Comparison of ENCODE assay signal across 9 cellular contexts in the genomic region with DNA sequence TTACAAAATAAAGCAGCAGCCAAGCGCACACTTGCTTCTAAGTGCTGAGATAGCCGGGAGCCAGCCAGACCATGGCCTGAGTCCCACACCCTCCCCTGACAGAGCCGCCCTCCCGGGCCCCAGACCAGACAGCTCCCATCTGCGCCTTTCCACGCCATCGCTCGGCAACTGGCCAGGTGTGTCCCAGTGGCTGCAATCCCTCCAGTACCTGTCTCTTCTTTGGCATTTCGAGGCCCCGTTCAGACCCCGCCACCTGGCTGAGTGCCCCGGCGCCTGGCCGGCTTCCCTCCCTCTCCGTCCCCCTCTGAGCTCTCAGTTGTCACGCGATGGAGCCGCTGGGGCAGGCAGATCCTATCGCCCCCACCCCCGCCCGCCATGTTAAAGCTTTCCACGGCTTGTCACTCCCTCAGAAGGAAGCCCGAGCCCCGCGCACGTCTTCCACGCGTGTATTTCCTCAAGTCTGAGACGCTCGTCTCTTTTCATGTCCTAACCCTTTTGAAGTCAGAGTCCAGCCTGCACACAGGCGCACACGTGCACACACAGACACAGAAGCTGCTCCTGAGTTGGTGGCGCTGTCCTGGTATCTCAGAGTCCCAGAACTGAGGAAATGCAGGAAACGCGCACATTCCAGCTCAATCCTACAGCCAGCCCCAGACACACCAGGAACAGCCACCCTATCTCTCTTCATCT. TPM values are rescaled to one million over a fixed set of nuclear protein-coding genes. Genes with fewer than 3 reads are reported as not detected.
DNase-seq lines count a peak whose midpoint lies in the region; ATAC-seq and TF ChIP-seq lines count a peak whose summit lies in the region.
"Had no signal": no experiment of that assay in that cellular context is flagged by ENCODE, and none has a peak within 500 bp of the region (broad histone marks: within the 10 kb centered on the region; RNA-seq: fewer than 3 reads in every experiment).

No MANE protein-coding gene starts in this region.

- no peak overlapping the region for H3K4me3 ChIP-seq in duodenal mucosa (ENCODE audit: low read depth in 1 of 2, low read length in 2 of 2)

- H3K9me3 Mint-ChIP-seq in activated naive CD4-positive, alpha-beta T cell treated with anti-CD3 and anti-CD28 coated beads, Interleukin-2, amount 50 U/mL, for 72 hours = no peaks in the 10 kb centered on the region
- no peaks in the 10 kb centered on the region for H3K9me3 Mint-ChIP-seq in type B pancreatic cell
- H3K9me3 Mint-ChIP-seq in activated CD8-positive, alpha-beta memory T cell treated with anti-CD3 and anti-CD28 coated beads, Interleukin-2, amount 10 ng/mL, durations not matched to agents 7 days and 5 days (ENCODE audit: low read depth) = no peaks in the 10 kb centered on the region

- peak overlapping the region; percentile 76 for H3K4me3 Mint-ChIP-seq in type B pancreatic cell
- no peak overlapping the region for H3K4me3 Mint-ChIP-seq in activated CD8-positive, alpha-beta memory T cell treated with anti-CD3 and anti-CD28 coated beads, Interleukin-2, amount 10 ng/mL, durations not matched to agents 7 days and 5 days

- H3K27me3 Mint-ChIP-seq in type B pancreatic cell = no peaks in the 10 kb centered on the region
- no peaks in the 10 kb centered on the region for H3K27me3 Mint-ChIP-seq in activated CD8-positive, alpha-beta memory T cell treated with anti-CD3 and anti-CD28 coated beads, Interleukin-2, amount 10 ng/mL, durations not matched to agents 7 days and 5 days

- H3K4me1 Mint-ChIP-seq in type B pancreatic cell (ENCODE audit: unreplicated experiment) = peaks cover 51% of the 10 kb centered on the region
- peaks cover 6% of the 10 kb centered on the region for H3K4me1 Mint-ChIP-seq in activated CD8-positive, alpha-beta memory T cell treated with anti-CD3 and anti-CD28 coated beads, Interleukin-2, amount 10 ng/mL, durations not matched to agents 7 days and 5 days

- H3K9ac ChIP-seq in duodenal mucosa (ENCODE audit: low read depth in 1 of 2, low read length in 2 of 2) = no peak overlapping the region

- peaks cover 15 to 33% of the 10 kb centered on the region in 2 donors for H3K36me3 ChIP-seq in duodenal mucosa (ENCODE audit: control insufficient read depth in 1 of 2, insufficient read depth in 2 of 2, low read length in 2 of 2)

- ATAC-seq in activated naive CD4-positive, alpha-beta T cell treated with anti-CD3 and anti-CD28 coated beads, Interleukin-2, amount 50 U/mL, for 72 hours = no peak
- ATAC-seq in activated CD8-positive, alpha-beta memory T cell treated with anti-CD3 and anti-CD28 coated beads, Interleukin-2, amount 10 ng/mL, durations not matched to agents 7 days and 5 days = no peak
- no peak for ATAC-seq in HG02938 (IDR thresholded peaks at IDR 0.05; ENCODE audit: unreplicated experiment)

- no peaks in the 10 kb centered on the region for H3K36me3 Mint-ChIP-seq in activated naive CD4-positive, alpha-beta T cell treated with anti-CD3 and anti-CD28 coated beads, Interleukin-2, amount 50 U/mL, for 72 hours
- H3K36me3 Mint-ChIP-seq in type B pancreatic cell = peaks cover 16% of the 10 kb centered on the region
- H3K36me3 Mint-ChIP-seq in activated CD8-positive, alpha-beta memory T cell treated with anti-CD3 and anti-CD28 coated beads, Interleukin-2, amount 10 ng/mL, durations not matched to agents 7 days and 5 days = peaks cover 8% of the 10 kb centered on the region

- no peaks in the 10 kb centered on the region for H3K27me3 ChIP-seq in duodenal mucosa (ENCODE audit: control insufficient read depth in 1 of 2, insufficient read depth in 2 of 2, low read length in 2 of 2)

- no peaks in the 10 kb centered on the region for H3K9me3 ChIP-seq in duodenal mucosa (ENCODE audit: control insufficient read depth in 1 of 2, low read length in 2 of 2)

- H3K27ac ChIP-seq in duodenal mucosa (ENCODE audit: low read depth, low read length) = peak overlapping the region; percentile 65

- CTCF ChIA-PET in activated CD8-positive, alpha-beta memory T cell treated with anti-CD3 and anti-CD28 coated beads, Interleukin-2, amount 10 ng/mL, durations not matched to agents 7 days and 5 days (lab: Charles Lee) = interaction anchor here (1.0 kb wide), 1 partner anchor 10 kb away, joined by 4 read pairs; no protein-coding TSS in a partner anchor

- peak overlapping the region; percentile 2 to 65 for H3K27ac Mint-ChIP-seq in activated naive CD4-positive, alpha-beta T cell treated with anti-CD3 and anti-CD28 coated beads, Interleukin-2, amount 50 U/mL, for 72 hours
- H3K27ac Mint-ChIP-seq in type B pancreatic cell = peak overlapping the region; percentile 88
- H3K27ac Mint-ChIP-seq in activated CD8-positive, alpha-beta memory T cell treated with anti-CD3 and anti-CD28 coated beads, Interleukin-2, amount 10 ng/mL, durations not matched to agents 7 days and 5 days = no peak overlapping the region

- DNase-seq in activated naive CD4-positive, alpha-beta T cell treated with anti-CD3 and anti-CD28 coated beads, Interleukin-2, amount 50 U/mL, for 72 hours (ENCODE audit: low spot score in 2 of 2) = no peak
- DNase-seq in activated naive CD4-positive, alpha-beta T cell (lab: John Stamatoyannopoulos, UW) = no peak
- DNase-seq in medulla oblongata (ENCODE audit: extremely low spot score) (peak; percentile 61), type B pancreatic cell (ENCODE audit: extremely low spot score, unreplicated experiment) (no peak), activated gamma-delta T cell (lab: John Stamatoyannopoulos, UW) (no peak)
- no peak for DNase-seq in activated CD8-positive, alpha-beta memory T cell treated with anti-CD3 and anti-CD28 coated beads, Interleukin-2, amount 10 ng/mL, durations not matched to agents 7 days and 5 days
- DNase-seq: DND-41 had no signal

- H3K4me1 ChIP-seq in duodenal mucosa (ENCODE audit: control insufficient read depth in 1 of 2, insufficient read depth in 2 of 2, low read length in 2 of 2) = peaks cover 23 to 37% of the 10 kb centered on the region in 2 donors

- TF ChIP-seq CTCF in type B pancreatic cell (conservative IDR thresholded peaks at IDR 0.05) = no peak

RNA-seq across cellular contexts. Expression of a gene that starts 7.9 kb away (rescaled TPM):
- total RNA-seq in activated naive CD4-positive, alpha-beta T cell treated with anti-CD3 and anti-CD28 coated beads, Interleukin-2, amount 50 U/mL, for 72 hours = 10 to 100 TPM; 31.8 to 48.2 TPM
- 51.3 and 106 TPM in 2 replicates for total RNA-seq in type B pancreatic cell (ENCODE audit: low replicate concordance)
- 10 to 100 TPM; 40.5 to 47.1 TPM for total RNA-seq in activated CD8-positive, alpha-beta memory T cell treated with anti-CD3 and anti-CD28 coated beads, Interleukin-2, amount 10 ng/mL, durations not matched to agents 7 days and 5 days
